In genomic region chr2:165002638-165003037, GRCh38 we compare ENCODE assay signal across 34 cellular contexts. TPM values are rescaled to one million over a fixed set of nuclear protein-coding genes. Genes with fewer than 3 reads are reported as not detected.
"Had no signal": no experiment of that assay in that cellular context is flagged by ENCODE, and none has a peak within 500 bp of the region (broad histone marks: within the 10 kb centered on the region; RNA-seq: fewer than 3 reads in every experiment).

No MANE protein-coding gene starts in this region.

- H3K9me3 ChIP-seq: ascending aorta had no signal

- ATAC-seq: activated CD4-positive, alpha-beta T cell treated with anti-CD3 and anti-CD28 coated beads for 36 hours; activated CD4-positive, CD25-positive, alpha-beta regulatory T cell treated with anti-CD3 and anti-CD28 coated beads, Interleukin-2, amount 50 U/mL, for 24 hours; activated CD8-positive, alpha-beta T cell treated with anti-CD3 and anti-CD28 coated beads, Interleukin-2, amount 10 ng/mL, durations not matched to agents 7 days and 5 days; PC-3; Right ventricle myocardium inferior had no signal

- H3K4me3 ChIP-seq: ascending aorta, cardiac muscle cell had no signal

- H3K4me2 ChIP-seq: KMS-11 had no signal

- H3K27me3 ChIP-seq: ascending aorta, cardiac muscle cell had no signal

- H3K4me1 ChIP-seq: ascending aorta had no signal

- DNase-seq: activated CD4-positive, alpha-beta T cell treated with anti-CD3 and anti-CD28 coated beads for 36 hours; activated CD4-positive, alpha-beta T cell treated with anti-CD3 and anti-CD28 coated beads, Interleukin-2, amount 10 ng/mL, durations not matched to agents 7 days and 5 days; activated CD4-positive, alpha-beta T cell treated with anti-CD3 and anti-CD28 coated beads, Interleukin-2, amount 50 U/mL, for 48 hours; activated CD8-positive, alpha-beta T cell treated with anti-CD3 and anti-CD28 coated beads, Interleukin-2, amount 10 ng/mL, durations not matched to agents 7 days and 5 days; activated gamma-delta T cell; activated naive CD4-positive, alpha-beta T cell treated with Interleukin-2 at 50 U/mL for 16 hours; activated naive CD8-positive, alpha-beta T cell treated with anti-CD3 and anti-CD28 coated beads, Interleukin-2, amount 10 ng/mL, durations not matched to agents 7 days and 5 days; activated T-cell treated with anti-CD3 and anti-CD28 coated beads, Interleukin-2, amount 50 U/mL, for 24 hours; amygdala; MM.1S; MV-4-11; NCI-H1092; NCI-H1417 treated with DMSO at 0.1 percent for 48 hours; NCI-H187 treated with DMSO at 0.1 percent for 48 hours; NCI-H2081 treated with DMSO at 0.1 percent for 48 hours; NCI-H2171; NCI-H226; NCI-H446 treated with DMSO at 0.1 percent for 48 hours; NCI-H524; NCI-H774; NK-92 treated with Interleukin-12 subunit alpha and Interleukin-12 subunit beta, amount 100 ng/mL, for 24 hours; PC-3; T1000 had no signal

- H3K9ac ChIP-seq: KMS-11 had no signal

- H3K27ac ChIP-seq: ascending aorta, cardiac muscle cell, KMS-11, RWPE1 had no signal

- H3K36me3 ChIP-seq: ascending aorta, cardiac muscle cell had no signal

RNA-seq across cellular contexts. Expression of gene SLC38A11, which starts 47.3 kb away (rescaled TPM):
- total RNA-seq: activated CD4-positive, alpha-beta T cell treated with anti-CD3 and anti-CD28 coated beads for 36 hours; activated CD4-positive, alpha-beta T cell treated with anti-CD3 and anti-CD28 coated beads, Interleukin-2, amount 10 ng/mL, durations not matched to agents 7 days and 5 days; activated CD8-positive, alpha-beta T cell treated with anti-CD3 and anti-CD28 coated beads, Interleukin-2, amount 10 ng/mL, durations not matched to agents 7 days and 5 days; activated naive CD8-positive, alpha-beta T cell treated with anti-CD3 and anti-CD28 coated beads, Interleukin-2, amount 10 ng/mL, durations not matched to agents 7 days and 5 days; activated T-helper 2 cell treated with anti-CD3 and anti-CD28 coated beads, Interferon-gamma antibody, Interleukin-2, Interleukin-4, amounts not matched to agents 10 μg/mL and 5 μg/mL and 100 μg/mL, durations not matched to agents 14 hours and 24 hours and 36 hours; ascending aorta; cardiac muscle cell; LHCN-M2; T-helper 1 cell treated with Interleukin-12 subunit alpha and Interleukin-12 subunit beta and Interleukin-4 antibody, amounts not matched to agents 30 ng/mL and 1 ng/mL, for 36 hours; T-helper 2 cell treated with Interferon-gamma antibody and Interleukin-4, amounts not matched to agents 100 ng/mL and 5 ng/mL, for 36 hours; WTC11 had no signal
- polyA plus RNA-seq: cardiac muscle cell had no signal
